ENCODE assay signal across 10 cellular contexts in the genomic region with DNA sequence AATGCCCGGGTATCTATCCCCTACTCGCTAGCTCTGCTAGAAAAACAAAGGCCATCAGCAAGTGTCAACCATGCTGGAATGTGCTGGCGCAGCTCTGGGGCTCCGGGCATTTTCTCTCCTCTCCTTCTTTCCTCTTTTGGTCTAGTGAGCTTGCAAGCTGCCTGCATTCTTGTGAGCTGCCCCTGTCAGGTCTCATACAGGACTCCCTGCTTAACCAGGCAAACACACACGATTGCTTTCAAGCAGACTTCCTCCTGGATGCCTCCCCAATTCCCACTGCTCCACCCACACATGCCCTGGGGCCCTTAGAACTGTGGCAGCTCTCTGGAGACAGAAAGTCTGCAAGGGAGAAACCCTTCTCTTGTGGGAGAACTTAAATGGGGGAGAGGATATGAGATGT. TPM values are rescaled to one million over a fixed set of nuclear protein-coding genes. Genes with fewer than 3 reads are reported as not detected.
DNase-seq lines count a peak whose midpoint lies in the region; ATAC-seq and TF ChIP-seq lines count a peak whose summit lies in the region.
"Had no signal": no experiment of that assay in that cellular context is flagged by ENCODE, and none has a peak within 500 bp of the region (broad histone marks: within the 10 kb centered on the region; RNA-seq: fewer than 3 reads in every experiment).

No MANE protein-coding gene starts in this region.

- no peaks in the 10 kb centered on the region for H3K9me3 Mint-ChIP-seq in endodermal cell
- no peaks in the 10 kb centered on the region for H3K9me3 Mint-ChIP-seq in activated T-helper 2 cell treated with anti-CD3 and anti-CD28 coated beads, Interferon-gamma antibody, Interleukin-2, Interleukin-4, amounts not matched to agents 10 μg/mL and 5 μg/mL and 100 μg/mL, durations not matched to agents 14 hours and 24 hours and 36 hours

- H3K4me1 Mint-ChIP-seq in endodermal cell = peaks cover 34% of the 10 kb centered on the region
- no peaks in the 10 kb centered on the region for H3K4me1 Mint-ChIP-seq in activated T-helper 2 cell treated with anti-CD3 and anti-CD28 coated beads, Interferon-gamma antibody, Interleukin-2, Interleukin-4, amounts not matched to agents 10 μg/mL and 5 μg/mL and 100 μg/mL, durations not matched to agents 14 hours and 24 hours and 36 hours (ENCODE audit: low read depth)

- H3K27me3 Mint-ChIP-seq in endodermal cell (ENCODE audit: insufficient read depth) = peaks cover 3% of the 10 kb centered on the region
- H3K27me3 Mint-ChIP-seq in activated T-helper 2 cell treated with anti-CD3 and anti-CD28 coated beads, Interferon-gamma antibody, Interleukin-2, Interleukin-4, amounts not matched to agents 10 μg/mL and 5 μg/mL and 100 μg/mL, durations not matched to agents 14 hours and 24 hours and 36 hours (ENCODE audit: low read depth) = peaks cover 15% of the 10 kb centered on the region

- 19 to 33% methylated on average over 4 to 5 of the region's 5 CpGs for WGBS in endodermal cell (ENCODE audit: insufficient coverage in 1 of 2, insufficient read length in 1 of 2), 2 experiments

- TF ChIP-seq CTCF in endodermal cell (conservative IDR thresholded peaks at IDR 0.05) = no peak

- H3K36me3 ChIP-seq in endodermal cell (ENCODE audit: control insufficient read depth, insufficient read depth, low read length) (no peaks in the 10 kb centered on the region), neuron (ENCODE audit: insufficient read depth, low read length) (no peaks in the 10 kb centered on the region)

- H3K27ac ChIP-seq in endodermal cell (ENCODE audit: low read depth, low read length) = peak overlapping the region; percentile 59
- H3K27ac ChIP-seq: body of pancreas had no signal

- H3K4me3 ChIP-seq in endodermal cell (ENCODE audit: low read length) (peak overlapping the region; percentile 40), neuron (ENCODE audit: low read length) (peak overlapping the region; percentile 12)
- H3K4me3 ChIP-seq: body of pancreas had no signal

- H3K9ac ChIP-seq in endodermal cell (ENCODE audit: extremely low read depth, low read length, poor library complexity, severe bottlenecking) = no peak overlapping the region

- H3K4me1 ChIP-seq in endodermal cell (ENCODE audit: control insufficient read depth, insufficient read depth, low read length) = peaks cover 10% of the 10 kb centered on the region
- H3K4me1 ChIP-seq in neuron (ENCODE audit: insufficient read depth, low read length) = peaks cover 10% of the 10 kb centered on the region

- H3K27ac Mint-ChIP-seq in endodermal cell = peak overlapping the region; percentile 80
- H3K27ac Mint-ChIP-seq in activated T-helper 2 cell treated with anti-CD3 and anti-CD28 coated beads, Interferon-gamma antibody, Interleukin-2, Interleukin-4, amounts not matched to agents 10 μg/mL and 5 μg/mL and 100 μg/mL, durations not matched to agents 14 hours and 24 hours and 36 hours = no peak overlapping the region

- H3K4me3 Mint-ChIP-seq in endodermal cell = no peak overlapping the region
- no peak overlapping the region for H3K4me3 Mint-ChIP-seq in activated T-helper 2 cell treated with anti-CD3 and anti-CD28 coated beads, Interferon-gamma antibody, Interleukin-2, Interleukin-4, amounts not matched to agents 10 μg/mL and 5 μg/mL and 100 μg/mL, durations not matched to agents 14 hours and 24 hours and 36 hours (ENCODE audit: low read depth)

- ATAC-seq in HG02759 (IDR thresholded peaks at IDR 0.05; ENCODE audit: unreplicated experiment) = no peak
- ATAC-seq: body of pancreas had no signal

- H3K27me3 ChIP-seq in endodermal cell (ENCODE audit: control insufficient read depth, insufficient read depth, low read length, poor library complexity, severe bottlenecking) (peaks cover 7% of the 10 kb centered on the region), neuron (ENCODE audit: insufficient read depth, low read length) (peaks cover 3% of the 10 kb centered on the region)
- H3K27me3 ChIP-seq: body of pancreas had no signal

- H3K36me3 Mint-ChIP-seq in endodermal cell (ENCODE audit: low read depth) = no peaks in the 10 kb centered on the region
- no peaks in the 10 kb centered on the region for H3K36me3 Mint-ChIP-seq in activated T-helper 2 cell treated with anti-CD3 and anti-CD28 coated beads, Interferon-gamma antibody, Interleukin-2, Interleukin-4, amounts not matched to agents 10 μg/mL and 5 μg/mL and 100 μg/mL, durations not matched to agents 14 hours and 24 hours and 36 hours (ENCODE audit: low read depth)

- intact Hi-C loops in activated T-helper 2 cell treated with anti-CD3 and anti-CD28 coated beads, Interferon-gamma antibody, Interleukin-2, Interleukin-4, amounts not matched to agents 10 μg/mL and 5 μg/mL and 100 μg/mL, durations not matched to agents 14 hours and 24 hours and 36 hours (cut with micrococcal nuclease) = no loop called here

- peak overlapping the region; percentile 76 for H2AFZ ChIP-seq in neuron (ENCODE audit: low read depth, low read length)

- DNase-seq in Caki2 (ENCODE audit: low read depth) (peak; percentile 22), NCI-H69 (lab: John Stamatoyannopoulos, UW) (peak; percentile 83), endodermal cell (peak; percentile 84), NCI-H1092 treated with DMSO at 0.1 percent for 48 hours (lab: John Stamatoyannopoulos, UW) (no peak), SHP77 (lab: John Stamatoyannopoulos, UW) (no peak)
- no peak for DNase-seq in activated T-helper 2 cell treated with anti-CD3 and anti-CD28 coated beads, Interferon-gamma antibody, Interleukin-2, Interleukin-4, amounts not matched to agents 10 μg/mL and 5 μg/mL and 100 μg/mL, durations not matched to agents 14 hours and 24 hours and 36 hours (ENCODE audit: low spot score)
- DNase-seq: activated CD4-positive, CD25-positive, alpha-beta regulatory T cell had no signal

- H3K9me3 ChIP-seq in endodermal cell (ENCODE audit: control insufficient read depth, low read length) (no peaks in the 10 kb centered on the region), neuron (ENCODE audit: low read length) (no peaks in the 10 kb centered on the region)
- H3K9me3 ChIP-seq: body of pancreas had no signal

- in situ Hi-C loops in Caki2 (cut with HindIII; ENCODE audit: low pct_unique_long_range_greater_than_20kb, low sequenced_read_pairs) = no loop called here

RNA-seq across cellular contexts. Expression of a gene that starts 35.7 kb away (rescaled TPM):
- 4.2 and 8.9 TPM in 2 replicates for total RNA-seq in Caki2 (2014; rRNA removed; shearing (Covaris generic); ENCODE audit: low replicate concordance)
- total RNA-seq in endodermal cell = 10 to 100 TPM; 62.2 TPM
- 49.8 TPM for polyA plus RNA-seq in endodermal cell (2013, experiment 1 of 2)
- 53.9 TPM for polyA plus RNA-seq in endodermal cell (2013, experiment 2 of 2)
- 28.2 and 33.3 TPM in 2 replicates for total RNA-seq in activated T-helper 2 cell treated with anti-CD3 and anti-CD28 coated beads, Interferon-gamma antibody, Interleukin-2, Interleukin-4, amounts not matched to agents 10 μg/mL and 5 μg/mL and 100 μg/mL, durations not matched to agents 14 hours and 24 hours and 36 hours

RNA-seq across cellular contexts. Expression of a gene that starts 53.4 kb away (rescaled TPM):
- total RNA-seq in Caki2 (2014; rRNA removed; shearing (Covaris generic); ENCODE audit: low replicate concordance) = 27.1 and 33.3 TPM in 2 replicates
- total RNA-seq in endodermal cell = 10 to 100 TPM; 24.0 to 24.3 TPM
- polyA plus RNA-seq in endodermal cell (2013, experiment 1 of 2) = 31.4 TPM
- polyA plus RNA-seq in endodermal cell (2013, experiment 2 of 2) = 28.5 TPM
- 20.7 and 21.8 TPM in 2 replicates for total RNA-seq in activated T-helper 2 cell treated with anti-CD3 and anti-CD28 coated beads, Interferon-gamma antibody, Interleukin-2, Interleukin-4, amounts not matched to agents 10 μg/mL and 5 μg/mL and 100 μg/mL, durations not matched to agents 14 hours and 24 hours and 36 hours

Comparison
In these comparisons a context has a peak if more than half of its experiments do, and no peak if none do; other contexts are left out.
1. DNase-seq: peak in Caki2 (single experiment), NCI-H69 (single experiment) and endodermal cell (single experiment); none in activated T-helper 2 cell treated with anti-CD3 and anti-CD28 coated beads, Interferon-gamma antibody, Interleukin-2, Interleukin-4, amounts not matched to agents 10 μg/mL and 5 μg/mL and 100 μg/mL, durations not matched to agents 14 hours and 24 hours and 36 hours (single experiment), NCI-H1092 treated with DMSO at 0.1 percent for 48 hours (single experiment) and SHP77 (0 of 2).